In the genomic region with DNA sequence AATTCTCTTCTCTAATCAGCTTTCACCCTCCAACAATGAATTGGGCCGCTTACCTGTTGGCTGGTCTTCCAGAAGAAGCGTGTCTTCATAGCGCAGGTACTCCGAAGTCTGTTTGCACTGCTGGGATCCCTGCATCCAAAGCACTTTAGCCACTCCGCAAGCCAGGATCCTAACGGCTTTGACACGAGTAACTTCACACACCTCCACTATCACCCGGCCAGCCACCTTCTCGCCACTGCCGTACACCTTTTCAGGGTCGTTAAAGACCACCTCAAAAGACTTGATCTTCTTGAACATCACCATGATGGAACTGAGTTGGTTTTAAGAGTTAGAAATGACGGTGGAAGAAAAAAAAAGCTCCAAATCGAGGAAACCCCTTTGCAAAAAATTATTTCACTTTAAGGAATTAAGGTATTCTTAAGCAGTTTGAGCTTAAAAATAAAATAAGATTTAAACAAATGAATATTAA, we compare ENCODE assay signal across 6 cellular contexts. TPM values are rescaled to one million over a fixed set of nuclear protein-coding genes. Genes with fewer than 3 reads are reported as not detected.
DNase-seq lines count a peak whose midpoint lies in the region; ATAC-seq and TF ChIP-seq lines count a peak whose summit lies in the region.

No MANE protein-coding gene starts in this region.

- peaks cover 50% of the 10 kb centered on the region for H3K4me1 ChIP-seq in MM.1S (ENCODE audit: low read length)
- H3K4me1 ChIP-seq in neutrophil (ENCODE audit: control insufficient read depth in 1 of 2, insufficient read depth in 1 of 2, low read depth in 1 of 2, low read length in 1 of 2): peaks cover 46 to 69% of the 10 kb centered on the region in 2 experiments

- H3K9me2 ChIP-seq in MM.1S (replicated peaks; ENCODE audit: insufficient read depth, low read length): no peaks in the 10 kb centered on the region

- H3K36me3 ChIP-seq in MM.1S (replicated peaks; ENCODE audit: insufficient read depth, low read length) (peaks cover 26% of the 10 kb centered on the region), neutrophil (peaks cover 45% of the 10 kb centered on the region)

- TF ChIP-seq CTCF in MM.1S (IDR thresholded peaks at IDR 0.05; ENCODE audit: low read length) (no peak), brain (conservative IDR thresholded peaks at IDR 0.05) (no peak), neutrophil (IDR thresholded peaks at IDR 0.05) (no peak)

- peak overlapping the region; percentile 79 for H3K9ac ChIP-seq in MM.1S (ENCODE audit: low read length)

- H3K4me2 ChIP-seq in MM.1S (ENCODE audit: low read depth, low read length): peak overlapping the region; percentile 89

- H3K4me3 Mint-ChIP-seq in brain: peak overlapping the region; percentile 89 to 99 (median 98)

- H3K9me3 ChIP-seq in MM.1S (replicated peaks; ENCODE audit: insufficient read depth, low read length) (no peaks in the 10 kb centered on the region), neutrophil (no peaks in the 10 kb centered on the region)

- H3K27me3 ChIP-seq in MM.1S (replicated peaks; ENCODE audit: insufficient read depth, low read length) (no peaks in the 10 kb centered on the region), neutrophil (no peaks in the 10 kb centered on the region)

- H3K36me3 Mint-ChIP-seq in brain: peaks cover 55% of the 10 kb centered on the region

- no peak for ATAC-seq in GM21529 (IDR thresholded peaks at IDR 0.05; ENCODE audit: unreplicated experiment)
- no peak for ATAC-seq in left lobe of liver

- peaks cover 40% of the 10 kb centered on the region for H3K27me3 Mint-ChIP-seq in brain

- peaks cover 49% of the 10 kb centered on the region for H3K79me2 ChIP-seq in MM.1S (ENCODE audit: low read length)

- peaks cover 18% of the 10 kb centered on the region; the same call in 1 of the 2 replicates for H4K20me1 ChIP-seq in MM.1S (ENCODE audit: insufficient read depth, low read length)

- H2AFZ ChIP-seq in MM.1S (ENCODE audit: low read length): no peak overlapping the region

- H3K27ac ChIP-seq in MM.1S (ENCODE audit: low read length) (peak overlapping the region; percentile 89; the same call in 1 of the 2 replicates), neutrophil (peak overlapping the region; percentile 94)

- H3K4me1 Mint-ChIP-seq in brain: peaks cover 62% of the 10 kb centered on the region

- H3F3A ChIP-seq in MM.1S (ENCODE audit: insufficient read depth, low read length): peaks cover 91% of the 10 kb centered on the region

- H3K27ac Mint-ChIP-seq in brain: peak overlapping the region; percentile 98 to 100 (median 99)

- peak; percentile 41 for DNase-seq in MM.1S
- DNase-seq in left lobe of liver (ENCODE audit: low spot score): no peak
- DNase-seq in mucosa of gallbladder (ENCODE audit: low spot score): no peak

- H3K4me3 ChIP-seq in MM.1S (ENCODE audit: low read length): peak overlapping the region; percentile 85
- peak overlapping the region; percentile 95 to 100 for H3K4me3 ChIP-seq in neutrophil (ENCODE audit: low read depth in 1 of 2, low read length in 1 of 2)

- H3K9me3 Mint-ChIP-seq in brain: peaks cover 0 to 13% (median 0%) of the 10 kb centered on the region in 5 experiments

RNA-seq across cellular contexts. Expression of a gene that starts 0.4 kb away (rescaled TPM):
- polyA plus RNA-seq in brain (ENCODE audit: insufficient read depth, low read depth, low replicate concordance): 115 TPM
- total RNA-seq in left lobe of liver (66.5 TPM), mucosa of gallbladder (446 TPM)

RNA-seq across cellular contexts. Expression of a gene that starts 25.5 kb away (rescaled TPM):
- not detected for polyA plus RNA-seq in brain (ENCODE audit: insufficient read depth, low read depth, low replicate concordance)
- total RNA-seq in left lobe of liver (110 TPM), mucosa of gallbladder (0.40 TPM)

RNA-seq across cellular contexts. Expression of a gene that starts 31.5 kb away (rescaled TPM):
- 47.1 TPM for polyA plus RNA-seq in brain (ENCODE audit: insufficient read depth, low read depth, low replicate concordance)
- 14.2 TPM for total RNA-seq in left lobe of liver
- total RNA-seq in mucosa of gallbladder: 28.3 TPM

RNA-seq across cellular contexts. Expression of a gene that starts 31.6 kb away (rescaled TPM):
- polyA plus RNA-seq in brain (ENCODE audit: insufficient read depth, low read depth, low replicate concordance): 7.3 TPM
- total RNA-seq in left lobe of liver: 0.65 TPM
- 3.4 TPM for total RNA-seq in mucosa of gallbladder

RNA-seq across cellular contexts. Expression of a gene that starts 38.2 kb away (rescaled TPM):
- 23.2 TPM for polyA plus RNA-seq in brain (ENCODE audit: insufficient read depth, low read depth, low replicate concordance)
- 11.4 TPM for total RNA-seq in left lobe of liver
- total RNA-seq in mucosa of gallbladder: 42.9 TPM

Comparison
In these comparisons a context has a peak if more than half of its experiments do, and no peak if none do; other contexts are left out.
1. RNA of a gene that starts 25.5 kb away (total RNA-seq): 110 TPM in left lobe of liver (single experiment); 0.40 TPM in mucosa of gallbladder (single experiment); every median in the first group is over 10 times any median in the second.